ENCODE assay signal across 7 cellular contexts in genomic region chr11:57741132-57742086, GRCh38. TPM values are rescaled to one million over a fixed set of nuclear protein-coding genes. Genes with fewer than 3 reads are reported as not detected.
DNase-seq lines count a peak whose midpoint lies in the region; ATAC-seq, FAIRE-seq and TF ChIP-seq lines count a peak whose summit lies in the region.

Gene SELENOH (plus strand): TSS chr11:57741491. CDS start chr11:57741596, 105 bp downstream.

- peaks cover 36% of the 10 kb centered on the region for H3K79me2 ChIP-seq in hepatocyte

- no peaks in the 10 kb centered on the region for H3K4me1 ChIP-seq in hepatocyte (ENCODE audit: insufficient read depth)

- H3K4me2 ChIP-seq in hepatocyte: peak within 1 kb of the TSS; percentile 82

- WGBS in hepatocyte (ENCODE audit: low lambda C conversion rate, missing lambda C conversion rate): under 1% methylated on average over 67 of the region's 75 CpGs

- H2AFZ ChIP-seq in hepatocyte: peak within 1 kb of the TSS; percentile 73

- peak within 1 kb of the TSS; percentile 80 for H3K4me3 ChIP-seq in hepatocyte

- DNase-seq in GM18507 (ENCODE audit: extremely low spot score, insufficient read length, low read depth) (peak; percentile 80), NCI-H2029 treated with DMSO at 0.1 percent for 48 hours (lab: John Stamatoyannopoulos, UW) (peak; percentile 91), T-helper 9 cell (peak; percentile 81), astrocyte of the hippocampus (ENCODE audit: low read depth, low spot score) (peak; percentile 99), hepatocyte (ENCODE audit: low spot score) (peak; percentile 98), renal cortical epithelial cell (ENCODE audit: low read depth) (peak; percentile 90)

- H3K36me3 ChIP-seq in hepatocyte (replicated peaks; ENCODE audit: insufficient read depth, low read depth): peaks cover 4% of the 10 kb centered on the region

- peak within 1 kb of the TSS; percentile 92 for H3K27ac ChIP-seq in hepatocyte

- H3K27me3 ChIP-seq in hepatocyte: no peaks in the 10 kb centered on the region

- no peaks in the 10 kb centered on the region for H3K9me3 ChIP-seq in hepatocyte (ENCODE audit: low read depth)

- H3K9me2 ChIP-seq in hepatocyte (replicated peaks; ENCODE audit: insufficient read depth): no peaks in the 10 kb centered on the region

- H4K20me1 ChIP-seq in hepatocyte (ENCODE audit: insufficient read depth, poor library complexity, severe bottlenecking): no peaks in the 10 kb centered on the region

- FAIRE-seq in GM18507 (lab: Jason Lieb, UNC): peak; percentile 95

- no peak for TF ChIP-seq CTCF in hepatocyte (IDR thresholded peaks at IDR 0.05; ENCODE audit: poor library complexity)

- ATAC-seq in HG02981 (IDR thresholded peaks at IDR 0.05; ENCODE audit: unreplicated experiment): peak; percentile 92

RNA-seq across cellular contexts. Expression of gene SELENOH, which starts in this region (rescaled TPM):
- 127 and 135 TPM in 2 replicates for total RNA-seq in hepatocyte
- polyA plus RNA-seq in hepatocyte: 205 and 229 TPM in 2 replicates
- 48.1 and 94.8 TPM in 2 replicates for total RNA-seq in renal cortical epithelial cell

Comparison
In these comparisons a context has a peak if more than half of its experiments do, and no peak if none do; other contexts are left out.
1. Peak in every context shown above with its lines: DNase-seq, ATAC-seq, H3K4me3 ChIP-seq and H3K27ac ChIP-seq.